24 cellular contexts compared by ENCODE assay signal in the genomic region with DNA sequence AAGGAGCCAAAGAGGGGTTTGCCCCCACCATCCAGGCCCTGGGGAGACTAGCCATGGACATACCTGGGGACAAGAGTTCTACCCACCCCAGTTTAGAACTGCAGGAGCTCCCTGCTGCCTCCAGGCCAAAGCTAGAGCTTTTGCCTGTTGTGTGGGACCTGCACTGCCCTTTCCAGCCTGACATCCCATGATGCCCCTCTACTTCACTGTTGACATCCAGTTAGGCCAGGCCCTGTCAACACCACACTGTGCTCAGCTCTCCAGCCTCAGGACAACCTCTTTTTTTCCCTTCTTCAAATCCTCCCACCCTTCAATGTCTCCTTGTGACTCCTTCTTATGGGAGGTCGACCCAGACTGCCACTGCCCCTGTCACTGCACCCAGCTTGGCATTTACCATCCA. TPM values are rescaled to one million over a fixed set of nuclear protein-coding genes. Genes with fewer than 3 reads are reported as not detected.
DNase-seq lines count a peak whose midpoint lies in the region; ATAC-seq, FAIRE-seq and TF ChIP-seq lines count a peak whose summit lies in the region.
"Had no signal": no experiment of that assay in that cellular context is flagged by ENCODE, and none has a peak within 500 bp of the region (broad histone marks: within the 10 kb centered on the region; RNA-seq: fewer than 3 reads in every experiment).

No MANE protein-coding gene starts in this region.

- peak overlapping the region; percentile 9 for H3K27ac Mint-ChIP-seq in activated T-cell treated with anti-CD3 and anti-CD28 coated beads, Interleukin-2, amount 50 U/mL, for 24 hours
- peak overlapping the region; percentile 66 for H3K27ac Mint-ChIP-seq in T-helper 17 cell
- H3K27ac Mint-ChIP-seq: CD4-positive, alpha-beta T cell; H9 had no signal

- FAIRE-seq in urothelium cell line (lab: Jason Lieb, UNC) = no peak
- FAIRE-seq: G401.6, GM12892 had no signal

- H3K4me3 ChIP-seq in HEK293 (ENCODE audit: low read depth, low read length) = no peak overlapping the region
- H3K4me3 ChIP-seq: GM23248 had no signal

- POLR2A ChIA-PET in HEK293 (lab: Yijun Ruan, JAX) = no interaction called here

- no peaks in the 10 kb centered on the region; the same call in 1 of the 2 replicates for H3K4me1 ChIP-seq in HEK293 (ENCODE audit: control insufficient read depth, insufficient read depth, low read length)

- H3K4me3 Mint-ChIP-seq in activated T-cell treated with anti-CD3 and anti-CD28 coated beads, Interleukin-2, amount 50 U/mL, for 24 hours = no peak overlapping the region
- no peak overlapping the region for H3K4me3 Mint-ChIP-seq in T-helper 17 cell
- H3K4me3 Mint-ChIP-seq: CD4-positive, alpha-beta T cell; H9 had no signal

- H3K4me1 Mint-ChIP-seq in activated T-cell treated with anti-CD3 and anti-CD28 coated beads, Interleukin-2, amount 50 U/mL, for 24 hours (ENCODE audit: low read depth) = peaks cover 11% of the 10 kb centered on the region
- peaks cover 6% of the 10 kb centered on the region for H3K4me1 Mint-ChIP-seq in T-helper 17 cell

- TF ChIP-seq CTCF in HEK293 (tag by site-specific recombination; IDR thresholded peaks at IDR 0.05) = no peak

- H3K9me3 ChIP-seq in HEK293 (ENCODE audit: control insufficient read depth, insufficient read depth, low read depth, low read length) (no peaks in the 10 kb centered on the region), T-helper 17 cell (ENCODE audit: control insufficient read depth, low read length, poor library complexity, severe bottlenecking) (no peaks in the 10 kb centered on the region)
- H3K9me3 ChIP-seq: Caco-2 had no signal

- no peak for ATAC-seq in T-helper 17 cell
- no peak for ATAC-seq in HG03025 (IDR thresholded peaks at IDR 0.05; ENCODE audit: low FRiP score, unreplicated experiment)
- ATAC-seq: Panc1 had no signal

- no peak for DNase-seq in activated T-cell treated with anti-CD3 and anti-CD28 coated beads, Interleukin-2, amount 50 U/mL, for 24 hours
- DNase-seq in activated T-cell treated with anti-CD3 and anti-CD28 coated beads, Interleukin-2, amount 50 U/mL, for 1 hour = no peak
- DNase-seq in T-helper 17 cell = no peak
- no peak for DNase-seq in urothelium cell line (ENCODE audit: low spot score)
- DNase-seq: Caco-2; CD4-positive, alpha-beta T cell; DMS153; GM23248; H9; Karpas-422; NCI-H1694; NCI-H2081; NCI-H2171; NCI-H345; NCI-H524; NCI-H774 had no signal

- H3K9me3 Mint-ChIP-seq in activated T-cell treated with anti-CD3 and anti-CD28 coated beads, Interleukin-2, amount 50 U/mL, for 24 hours = no peaks in the 10 kb centered on the region
- H3K9me3 Mint-ChIP-seq: CD4-positive, alpha-beta T cell; H9 had no signal

- H3K36me3 ChIP-seq in HEK293 (ENCODE audit: control insufficient read depth in 2 of 2, insufficient read depth in 1 of 2, low read length in 2 of 2) = no peaks in the 10 kb centered on the region

- H3K27me3 Mint-ChIP-seq in activated T-cell treated with anti-CD3 and anti-CD28 coated beads, Interleukin-2, amount 50 U/mL, for 24 hours = no peaks in the 10 kb centered on the region
- no peaks in the 10 kb centered on the region for H3K27me3 Mint-ChIP-seq in T-helper 17 cell
- H3K27me3 Mint-ChIP-seq: CD4-positive, alpha-beta T cell had no signal

- CTCF ChIA-PET in HEK293 (lab: Yijun Ruan, JAX) = interaction anchor here (0.8 to 1.7 kb wide), 4 partner anchors 8 to 136 kb away, joined by 3 to 10 read pairs (median 6); a partner anchor contains a TSS

- H3K27ac ChIP-seq in HEK293 (ENCODE audit: extremely low read depth, low read depth, low read length) (no peak overlapping the region), temporal lobe (ENCODE audit: low read depth, low read length) (peak overlapping the region; percentile 17)
- H3K27ac ChIP-seq: GM23248 had no signal

- peaks cover 11% of the 10 kb centered on the region for H3K36me3 Mint-ChIP-seq in activated T-cell treated with anti-CD3 and anti-CD28 coated beads, Interleukin-2, amount 50 U/mL, for 24 hours (ENCODE audit: low read depth)
- H3K36me3 Mint-ChIP-seq in T-helper 17 cell (ENCODE audit: low read depth) = no peaks in the 10 kb centered on the region

TF ChIP-seq in HEK293, 187 proteins besides CTCF, POLR2A, EP300 and RAD21:
- TF ChIP-seq ZSCAN16 (tag by site-specific recombination; IDR thresholded peaks at IDR 0.05) (no peak), ZNF10 (tag by site-specific recombination; IDR thresholded peaks at IDR 0.05) (peak; percentile 42; the same call in 1 of the 2 replicates), YY1 (tag by site-specific recombination; IDR thresholded peaks at IDR 0.05) (no peak), ZNF155 (tag by site-specific recombination; IDR thresholded peaks at IDR 0.05) (no peak), ZNF561 (tag by site-specific recombination; IDR thresholded peaks at IDR 0.05; ENCODE audit: borderline replicate concordance) (no peak), ZBTB48 (tag by site-specific recombination; IDR thresholded peaks at IDR 0.05) (no peak), SCRT2 (tag by site-specific recombination; IDR thresholded peaks at IDR 0.05) (no peak), ZNF776 (tag by site-specific recombination; IDR thresholded peaks at IDR 0.05; ENCODE audit: borderline replicate concordance) (peak; percentile 20; the same call in 1 of the 2 replicates), ZNF626 (tag by site-specific recombination; IDR thresholded peaks at IDR 0.05) (no peak), ZNF571 (tag by site-specific recombination; IDR thresholded peaks at IDR 0.05) (no peak)
- TF ChIP-seq, protein P1, sequence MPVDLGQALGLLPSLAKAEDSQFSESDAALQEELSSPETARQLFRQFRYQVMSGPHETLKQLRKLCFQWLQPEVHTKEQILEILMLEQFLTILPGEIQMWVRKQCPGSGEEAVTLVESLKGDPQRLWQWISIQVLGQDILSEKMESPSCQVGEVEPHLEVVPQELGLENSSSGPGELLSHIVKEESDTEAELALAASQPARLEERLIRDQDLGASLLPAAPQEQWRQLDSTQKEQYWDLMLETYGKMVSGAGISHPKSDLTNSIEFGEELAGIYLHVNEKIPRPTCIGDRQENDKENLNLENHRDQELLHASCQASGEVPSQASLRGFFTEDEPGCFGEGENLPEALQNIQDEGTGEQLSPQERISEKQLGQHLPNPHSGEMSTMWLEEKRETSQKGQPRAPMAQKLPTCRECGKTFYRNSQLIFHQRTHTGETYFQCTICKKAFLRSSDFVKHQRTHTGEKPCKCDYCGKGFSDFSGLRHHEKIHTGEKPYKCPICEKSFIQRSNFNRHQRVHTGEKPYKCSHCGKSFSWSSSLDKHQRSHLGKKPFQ (tag by site-specific recombination; IDR thresholded peaks at IDR 0.05) = no peak
- TF ChIP-seq, protein P2, sequence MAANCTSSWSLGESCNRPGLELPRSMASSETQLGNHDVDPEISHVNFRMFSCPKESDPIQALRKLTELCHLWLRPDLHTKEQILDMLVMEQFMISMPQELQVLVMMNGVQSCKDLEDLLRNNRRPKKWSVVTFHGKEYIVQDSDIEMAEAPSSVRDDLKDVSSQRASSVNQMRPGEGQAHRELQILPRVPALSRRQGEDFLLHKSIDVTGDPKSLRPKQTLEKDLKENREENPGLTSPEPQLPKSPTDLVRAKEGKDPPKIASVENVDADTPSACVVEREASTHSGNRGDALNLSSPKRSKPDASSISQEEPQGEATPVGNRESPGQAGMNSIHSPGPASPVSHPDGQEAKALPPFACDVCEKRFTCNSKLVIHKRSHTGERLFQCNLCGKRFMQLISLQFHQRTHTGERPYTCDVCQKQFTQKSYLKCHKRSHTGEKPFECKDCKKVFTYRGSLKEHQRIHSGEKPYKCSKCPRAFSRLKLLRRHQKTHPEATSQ (tag by site-specific recombination; IDR thresholded peaks at IDR 0.05) = no peak

RNA-seq across cellular contexts. Expression of a gene that starts 19.8 kb away (rescaled TPM):
- total RNA-seq in T-helper 17 cell (10 to 100 TPM; 78.5 to 85.4 TPM), temporal lobe (35.7 TPM)

RNA-seq across cellular contexts. Expression of a gene that starts 20.8 kb away (rescaled TPM):
- total RNA-seq in T-helper 17 cell (10 to 100 TPM; 17.8 to 20.0 TPM), temporal lobe (8.1 TPM)
- total RNA-seq: Caco-2, Daoy, HT1080 had no signal

RNA-seq across cellular contexts. Expression of a gene that starts 48.1 kb away (rescaled TPM):
- 1 to 10 TPM in 1 of 2 donors, under 1 TPM in 1; 0.63 to 1.3 TPM for total RNA-seq in T-helper 17 cell
- total RNA-seq in temporal lobe = 0.49 TPM
- total RNA-seq: GM23248 had no signal
